Comparison of ENCODE assay signal across 27 cellular contexts in genomic region chr7:149862156-149862555, GRCh38.
"Had no signal": no experiment of that assay in that cellular context is flagged by ENCODE, and none has a peak within 500 bp of the region (broad histone marks: within the 10 kb centered on the region; RNA-seq: fewer than 3 reads in every experiment).

No MANE protein-coding gene starts in this region.

- H3K9me3 Mint-ChIP-seq: natural killer cell; stimulated activated naive B cell treated with anti-CD40 and anti-IgM and Interleukin-4, amounts not matched to agents 10 μg/mL and 1 μg/mL and 100 μg/mL, for 72 hours; stimulated activated naive CD8-positive, alpha-beta T cell treated with anti-CD3 and anti-CD28 coated beads, Interleukin-15, Interleukin-2, amounts not matched to agents 100 ng/mL and 50 ng/mL, for 24 hours had no signal

- H3K27ac ChIP-seq: esophagus muscularis mucosa, foreskin keratinocyte, gastroesophageal sphincter, heart left ventricle, hepatocyte, left lung, neutrophil, parathyroid adenoma, prostate gland, skin epidermis, spleen, thoracic aorta, transverse colon, upper lobe of right lung, uterus had no signal

- H2AFZ ChIP-seq: hepatocyte, parathyroid adenoma had no signal

- H3K4me1 ChIP-seq: esophagus muscularis mucosa, foreskin keratinocyte, gastroesophageal sphincter, parathyroid adenoma, prostate gland, transverse colon, uterus had no signal

- H3K36me3 ChIP-seq: uterus had no signal

- H3K79me2 ChIP-seq: hepatocyte, parathyroid adenoma had no signal

- H3K27me3 Mint-ChIP-seq: stimulated activated naive B cell treated with anti-CD40 and anti-IgM and Interleukin-4, amounts not matched to agents 10 μg/mL and 1 μg/mL and 100 μg/mL, for 72 hours; stimulated activated naive CD8-positive, alpha-beta T cell treated with anti-CD3 and anti-CD28 coated beads, Interleukin-15, Interleukin-2, amounts not matched to agents 100 ng/mL and 50 ng/mL, for 24 hours had no signal

- ATAC-seq: foreskin keratinocyte; gastroesophageal sphincter; heart left ventricle; left cardiac atrium; left lung; right cardiac atrium; stimulated activated naive B cell treated with anti-CD40 and anti-IgM and Interleukin-4, amounts not matched to agents 10 μg/mL and 1 μg/mL and 100 μg/mL, for 72 hours had no signal

- H3K27ac Mint-ChIP-seq: natural killer cell had no signal

- H3K4me3 Mint-ChIP-seq: natural killer cell; stimulated activated naive B cell treated with anti-CD40 and anti-IgM and Interleukin-4, amounts not matched to agents 10 μg/mL and 1 μg/mL and 100 μg/mL, for 72 hours; stimulated activated naive CD8-positive, alpha-beta T cell treated with anti-CD3 and anti-CD28 coated beads, Interleukin-15, Interleukin-2, amounts not matched to agents 100 ng/mL and 50 ng/mL, for 24 hours had no signal

- H3K9me3 ChIP-seq: esophagus muscularis mucosa, gastroesophageal sphincter, heart left ventricle, left lung, neutrophil, prostate gland, spleen, thoracic aorta, transverse colon, upper lobe of right lung, uterus had no signal

- DNase-seq: dermis blood vessel endothelial cell; effector memory CD4-positive, alpha-beta T cell; foreskin keratinocyte; left cardiac atrium; left lung; mammary epithelial cell; mesendoderm; natural killer cell; spleen; stimulated activated CD4-positive, alpha-beta T cell treated with anti-CD3 and anti-CD28 coated beads, Interleukin-4, amount 100 ng/mL, for 4 hours; stimulated activated naive B cell treated with anti-CD40 and anti-IgM and Interleukin-4, amounts not matched to agents 10 μg/mL and 1 μg/mL and 100 μg/mL, for 72 hours; transverse colon had no signal

- H3K4me3 ChIP-seq: esophagus muscularis mucosa, gastroesophageal sphincter, heart left ventricle, hepatocyte, left lung, prostate gland, skin epidermis, spleen, thoracic aorta, transverse colon, upper lobe of right lung, uterus had no signal

- H3K9ac ChIP-seq: parathyroid adenoma had no signal

- H3K36me3 Mint-ChIP-seq: natural killer cell had no signal

- H3K4me2 ChIP-seq: hepatocyte had no signal

- FAIRE-seq: colon, endothelial cell of umbilical vein had no signal

- H3K27me3 ChIP-seq: esophagus muscularis mucosa, foreskin keratinocyte, gastroesophageal sphincter, heart left ventricle, hepatocyte, left lung, neutrophil, spleen, transverse colon, upper lobe of right lung, uterus had no signal
